19 cellular contexts compared by ENCODE assay signal in the genomic region with DNA sequence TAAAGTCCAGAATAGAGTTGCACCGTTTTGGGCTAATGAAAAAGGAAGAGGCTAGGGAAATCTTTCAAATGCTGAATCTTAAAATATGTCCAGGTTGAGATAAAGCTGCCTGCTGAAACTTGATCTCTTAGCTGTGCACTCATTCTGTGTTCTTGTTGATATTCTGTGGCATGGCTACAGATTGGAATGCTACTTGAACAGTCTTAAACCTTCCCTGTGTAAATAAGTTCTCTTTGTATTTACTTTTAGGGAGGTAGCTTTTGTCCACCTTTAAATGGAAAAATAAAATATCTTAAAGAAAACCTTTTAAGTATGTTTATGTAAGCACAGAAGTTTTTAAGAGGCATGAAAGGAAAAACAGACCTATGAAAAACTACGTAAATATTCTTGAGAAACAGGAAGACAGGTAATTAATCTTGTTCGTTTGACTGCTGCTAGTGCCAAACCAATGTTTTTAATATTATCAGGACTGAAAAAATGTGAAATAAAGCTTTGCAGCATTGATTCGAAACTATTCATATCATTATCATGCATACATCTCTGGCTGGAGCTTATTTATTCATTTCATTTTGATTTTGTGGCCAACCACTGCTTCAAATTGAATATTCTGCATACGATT. TPM values are rescaled to one million over a fixed set of nuclear protein-coding genes. Genes with fewer than 3 reads are reported as not detected.
DNase-seq lines count a peak whose midpoint lies in the region; ATAC-seq, FAIRE-seq and TF ChIP-seq lines count a peak whose summit lies in the region.
"Had no signal": no experiment of that assay in that cellular context is flagged by ENCODE, and none has a peak within 500 bp of the region (broad histone marks: within the 10 kb centered on the region; RNA-seq: fewer than 3 reads in every experiment).

No MANE protein-coding gene starts in this region.

- peak; percentile 18 for DNase-seq in DMS153 treated with DMSO at 0.1 percent for 48 hours (lab: John Stamatoyannopoulos, UW; ENCODE audit: unreplicated experiment)
- peak; percentile 55 for DNase-seq in M059J (ENCODE audit: low read depth)
- DNase-seq in bronchial epithelial cell (ENCODE audit: low read depth), result peak; percentile 80
- no peak for DNase-seq in nephron progenitor cell
- DNase-seq in GOT3 (lab: John Stamatoyannopoulos, UW), result no peak
- no peak for DNase-seq in activated CD4-positive, alpha-beta T cell treated with anti-CD3 and anti-CD28 coated beads, Interleukin-2, amount 10 ng/mL, durations not matched to agents 7 days and 5 days
- no peak for DNase-seq in effector memory CD8-positive, alpha-beta T cell
- DNase-seq: activated effector memory CD4-positive, alpha-beta T cell treated with anti-CD3 and anti-CD28 coated beads, Interleukin-2, amount 50 U/mL, for 16 hours; GM23248; NCI-H345; psoas muscle; stimulated activated CD4-positive, alpha-beta T cell treated with anti-CD3 and anti-CD28 coated beads, Interleukin-2, amount 100 ng/mL, for 48 hours; T1000 had no signal

- peak overlapping the region; percentile 37 for H3K27ac Mint-ChIP-seq in nephron progenitor cell
- H3K27ac Mint-ChIP-seq in activated CD4-positive, alpha-beta T cell treated with anti-CD3 and anti-CD28 coated beads, Interleukin-2, amount 10 ng/mL, durations not matched to agents 7 days and 5 days, result no peak overlapping the region
- no peak overlapping the region for H3K27ac Mint-ChIP-seq in effector memory CD8-positive, alpha-beta T cell
- H3K27ac Mint-ChIP-seq: stimulated activated memory B cell treated with anti-CD40 and anti-IgM and Interleukin-4, amounts not matched to agents 10 μg/mL and 1 μg/mL and 100 μg/mL, for 72 hours had no signal

- H3K27me3 Mint-ChIP-seq in nephron progenitor cell (ENCODE audit: low read depth, poor library complexity), result peaks cover 3% of the 10 kb centered on the region
- no peaks in the 10 kb centered on the region for H3K27me3 Mint-ChIP-seq in activated CD4-positive, alpha-beta T cell treated with anti-CD3 and anti-CD28 coated beads, Interleukin-2, amount 10 ng/mL, durations not matched to agents 7 days and 5 days
- peaks cover 0 to 9% of the 10 kb centered on the region in 2 donors for H3K27me3 Mint-ChIP-seq in effector memory CD8-positive, alpha-beta T cell
- H3K27me3 Mint-ChIP-seq: stimulated activated memory B cell treated with anti-CD40 and anti-IgM and Interleukin-4, amounts not matched to agents 10 μg/mL and 1 μg/mL and 100 μg/mL, for 72 hours had no signal

- no peaks in the 10 kb centered on the region for H3K36me3 ChIP-seq in bronchial epithelial cell (ENCODE audit: control insufficient read depth, insufficient read depth, low read length)

- ATAC-seq in HG03135 (IDR thresholded peaks at IDR 0.05; ENCODE audit: unreplicated experiment), result no peak
- ATAC-seq in effector memory CD8-positive, alpha-beta T cell (replicated peaks), result no peak
- ATAC-seq: psoas muscle; stimulated activated memory B cell treated with anti-CD40 and anti-IgM and Interleukin-4, amounts not matched to agents 10 μg/mL and 1 μg/mL and 100 μg/mL, for 72 hours had no signal

- CTCF ChIA-PET in activated CD4-positive, alpha-beta T cell treated with anti-CD3 and anti-CD28 coated beads, Interleukin-2, amount 10 ng/mL, durations not matched to agents 7 days and 5 days (lab: Charles Lee), result no interaction called here

- POLR2A ChIA-PET in activated CD4-positive, alpha-beta T cell treated with anti-CD3 and anti-CD28 coated beads, Interleukin-2, amount 10 ng/mL, durations not matched to agents 7 days and 5 days (lab: Charles Lee), result no interaction called here

- H3K36me3 Mint-ChIP-seq in nephron progenitor cell (ENCODE audit: low read depth), result no peaks in the 10 kb centered on the region
- H3K36me3 Mint-ChIP-seq in activated CD4-positive, alpha-beta T cell treated with anti-CD3 and anti-CD28 coated beads, Interleukin-2, amount 10 ng/mL, durations not matched to agents 7 days and 5 days (ENCODE audit: low read depth), result no peaks in the 10 kb centered on the region
- peaks cover 3% of the 10 kb centered on the region for H3K36me3 Mint-ChIP-seq in effector memory CD8-positive, alpha-beta T cell (ENCODE audit: insufficient read depth)

- FAIRE-seq in bronchial epithelial cell (lab: Jason Lieb, UNC), result no peak
- FAIRE-seq: G401.6, GM18507, RCC 7860 had no signal

- H3K4me3 ChIP-seq in bronchial epithelial cell (ENCODE audit: low read depth, low read length), result peak overlapping the region; percentile 21
- H3K4me3 ChIP-seq: GM23248, psoas muscle had no signal

- H3K4me3 Mint-ChIP-seq in nephron progenitor cell, result no peak overlapping the region
- H3K4me3 Mint-ChIP-seq in activated CD4-positive, alpha-beta T cell treated with anti-CD3 and anti-CD28 coated beads, Interleukin-2, amount 10 ng/mL, durations not matched to agents 7 days and 5 days, result no peak overlapping the region
- H3K4me3 Mint-ChIP-seq in effector memory CD8-positive, alpha-beta T cell, result no peak overlapping the region
- H3K4me3 Mint-ChIP-seq: central memory CD8-positive, alpha-beta T cell; stimulated activated memory B cell treated with anti-CD40 and anti-IgM and Interleukin-4, amounts not matched to agents 10 μg/mL and 1 μg/mL and 100 μg/mL, for 72 hours had no signal

- H3K9me3 Mint-ChIP-seq in nephron progenitor cell, result peaks cover 8% of the 10 kb centered on the region
- H3K9me3 Mint-ChIP-seq in activated CD4-positive, alpha-beta T cell treated with anti-CD3 and anti-CD28 coated beads, Interleukin-2, amount 10 ng/mL, durations not matched to agents 7 days and 5 days, result no peaks in the 10 kb centered on the region
- no peaks in the 10 kb centered on the region for H3K9me3 Mint-ChIP-seq in effector memory CD8-positive, alpha-beta T cell
- H3K9me3 Mint-ChIP-seq: central memory CD8-positive, alpha-beta T cell; stimulated activated memory B cell treated with anti-CD40 and anti-IgM and Interleukin-4, amounts not matched to agents 10 μg/mL and 1 μg/mL and 100 μg/mL, for 72 hours had no signal

- peaks cover 20% of the 10 kb centered on the region for H3K4me1 Mint-ChIP-seq in nephron progenitor cell
- peaks cover 4% of the 10 kb centered on the region for H3K4me1 Mint-ChIP-seq in activated CD4-positive, alpha-beta T cell treated with anti-CD3 and anti-CD28 coated beads, Interleukin-2, amount 10 ng/mL, durations not matched to agents 7 days and 5 days
- H3K4me1 Mint-ChIP-seq in effector memory CD8-positive, alpha-beta T cell (ENCODE audit: low read depth in 2 of 2), result no peaks in the 10 kb centered on the region
- H3K4me1 Mint-ChIP-seq: central memory CD8-positive, alpha-beta T cell; stimulated activated memory B cell treated with anti-CD40 and anti-IgM and Interleukin-4, amounts not matched to agents 10 μg/mL and 1 μg/mL and 100 μg/mL, for 72 hours had no signal

- TF ChIP-seq CTCF in bronchial epithelial cell (IDR thresholded peaks at IDR 0.05; ENCODE audit: insufficient read depth, low read length, severe bottlenecking) (no peak), nephron progenitor cell (IDR thresholded peaks at IDR 0.05) (no peak)

- no peaks in the 10 kb centered on the region for H3K27me3 ChIP-seq in bronchial epithelial cell (ENCODE audit: control insufficient read depth, insufficient read depth, low read length)

RNA-seq across cellular contexts. Expression of a gene that starts 17.9 kb away (rescaled TPM):
- total RNA-seq in M059J (2014; rRNA removed; shearing (Covaris generic)), result 0.10 TPM in 1 of 2 replicates, not detected in the other
- total RNA-seq in bronchial epithelial cell, result not detected in 2 replicates
- total RNA-seq in activated CD4-positive, alpha-beta T cell treated with anti-CD3 and anti-CD28 coated beads, Interleukin-2, amount 10 ng/mL, durations not matched to agents 7 days and 5 days, result under 1 TPM in 1 of 2 experiments, not detected in 1; 0.07 TPM
- total RNA-seq: GM23248 had no signal

Comparison
In these comparisons a context has a peak if more than half of its experiments do, and no peak if none do; other contexts are left out.
1. DNase-seq: peak in DMS153 treated with DMSO at 0.1 percent for 48 hours (single experiment), M059J (single experiment) and bronchial epithelial cell (single experiment); none in nephron progenitor cell (single experiment), GOT3 (single experiment), activated CD4-positive, alpha-beta T cell treated with anti-CD3 and anti-CD28 coated beads, Interleukin-2, amount 10 ng/mL, durations not matched to agents 7 days and 5 days (single experiment) and effector memory CD8-positive, alpha-beta T cell (0 of 3).